Comparison of ENCODE assay signal across 9 cellular contexts in genomic region chr9:38065369-38066075, GRCh38. TPM values are rescaled to one million over a fixed set of nuclear protein-coding genes. Genes with fewer than 3 reads are reported as not detected.
DNase-seq lines count a peak whose midpoint lies in the region; ATAC-seq and TF ChIP-seq lines count a peak whose summit lies in the region.
"Had no signal": no experiment of that assay in that cellular context is flagged by ENCODE, and none has a peak within 500 bp of the region (broad histone marks: within the 10 kb centered on the region; RNA-seq: fewer than 3 reads in every experiment).

No MANE protein-coding gene starts in this region.

- H3K9me3 ChIP-seq in HAP-1: no peaks in the 10 kb centered on the region
- H3K9me3 ChIP-seq in RWPE2 (ENCODE audit: severe bottlenecking): no peaks in the 10 kb centered on the region

- in situ Hi-C loops in HAP-1 (cut with MboI; ENCODE audit: low sequenced_read_pairs): no loop called here

- H3K27me3 ChIP-seq in HAP-1 (ENCODE audit: low read depth): no peaks in the 10 kb centered on the region
- H3K27me3 ChIP-seq in RWPE2 (ENCODE audit: insufficient read depth, poor library complexity, severe bottlenecking): no peaks in the 10 kb centered on the region

- DNase-seq in GM10248 (ENCODE audit: extremely low spot score): peak; percentile 66
- no peak for DNase-seq in HAP-1 (ENCODE audit: low spot score in 2 of 2)
- no peak for DNase-seq in RWPE2 (ENCODE audit: low spot score)
- no peak for DNase-seq in mesothelial cell of epicardium (ENCODE audit: low spot score in 2 of 2, unreplicated experiment in 2 of 2)
- no peak for DNase-seq in activated naive CD4-positive, alpha-beta T cell treated with anti-CD3 and anti-CD28 coated beads, Interleukin-2, amount 50 U/mL, for 72 hours (ENCODE audit: low spot score in 2 of 2)
- no peak for DNase-seq in activated naive CD8-positive, alpha-beta T cell treated with anti-CD3 and anti-CD28 coated beads for 36 hours
- DNase-seq in CD14-positive monocyte (ENCODE audit: low spot score): no peak
- DNase-seq: T-cell had no signal

- TF ChIP-seq CTCF in GM10248 (IDR thresholded peaks at IDR 0.05; ENCODE audit: control extremely low read depth, extremely low read depth, low read depth, missing control alignments) (no peak), RWPE2 (IDR thresholded peaks at IDR 0.05; ENCODE audit: poor library complexity, severe bottlenecking) (no peak), mesothelial cell of epicardium (IDR thresholded peaks at IDR 0.05; ENCODE audit: unreplicated experiment) (no peak), CD14-positive monocyte (IDR thresholded peaks at IDR 0.05) (no peak)

- no peaks in the 10 kb centered on the region for H3K9me3 Mint-ChIP-seq in mesothelial cell of epicardium
- H3K9me3 Mint-ChIP-seq in activated naive CD4-positive, alpha-beta T cell treated with anti-CD3 and anti-CD28 coated beads, Interleukin-2, amount 50 U/mL, for 72 hours: no peaks in the 10 kb centered on the region
- no peaks in the 10 kb centered on the region for H3K9me3 Mint-ChIP-seq in activated naive CD8-positive, alpha-beta T cell treated with anti-CD3 and anti-CD28 coated beads for 36 hours
- H3K9me3 Mint-ChIP-seq in CD14-positive monocyte: peaks cover 0 to 4% (median 2%) of the 10 kb centered on the region in 7 donors
- H3K9me3 Mint-ChIP-seq: T-cell had no signal

- H3K36me3 Mint-ChIP-seq in mesothelial cell of epicardium (no peaks in the 10 kb centered on the region), CD14-positive monocyte (peaks cover 6% of the 10 kb centered on the region in 2 donors)
- H3K36me3 Mint-ChIP-seq in activated naive CD4-positive, alpha-beta T cell treated with anti-CD3 and anti-CD28 coated beads, Interleukin-2, amount 50 U/mL, for 72 hours: no peaks in the 10 kb centered on the region
- H3K36me3 Mint-ChIP-seq in activated naive CD8-positive, alpha-beta T cell treated with anti-CD3 and anti-CD28 coated beads for 36 hours: no peaks in the 10 kb centered on the region
- H3K36me3 Mint-ChIP-seq: T-cell had no signal

- H3K4me3 Mint-ChIP-seq in mesothelial cell of epicardium: peak overlapping the region; percentile 92
- H3K4me3 Mint-ChIP-seq in activated naive CD8-positive, alpha-beta T cell treated with anti-CD3 and anti-CD28 coated beads for 36 hours: no peak overlapping the region
- H3K4me3 Mint-ChIP-seq in CD14-positive monocyte: peak overlapping the region in 1 of 2 donors; percentile 45

- peak overlapping the region; percentile 79 for H3K27ac ChIP-seq in RWPE2 (ENCODE audit: poor library complexity, severe bottlenecking)

- H3K4me1 Mint-ChIP-seq in mesothelial cell of epicardium: peaks cover 65% of the 10 kb centered on the region
- H3K4me1 Mint-ChIP-seq in activated naive CD8-positive, alpha-beta T cell treated with anti-CD3 and anti-CD28 coated beads for 36 hours: peaks cover 22% of the 10 kb centered on the region
- H3K4me1 Mint-ChIP-seq in CD14-positive monocyte: peaks cover 41% of the 10 kb centered on the region

- H3K27ac Mint-ChIP-seq in mesothelial cell of epicardium: peak overlapping the region; percentile 48
- no peak overlapping the region for H3K27ac Mint-ChIP-seq in activated naive CD4-positive, alpha-beta T cell treated with anti-CD3 and anti-CD28 coated beads, Interleukin-2, amount 50 U/mL, for 72 hours
- H3K27ac Mint-ChIP-seq in activated naive CD8-positive, alpha-beta T cell treated with anti-CD3 and anti-CD28 coated beads for 36 hours: no peak overlapping the region
- no peak overlapping the region for H3K27ac Mint-ChIP-seq in CD14-positive monocyte
- H3K27ac Mint-ChIP-seq: T-cell had no signal

- intact Hi-C loops in CD14-positive monocyte (cut with micrococcal nuclease): loop anchor here (5.0 to 10.0 kb wide), 6 partner anchors 51 to 153 kb away; no protein-coding TSS in a partner anchor

- POLR2A ChIA-PET in GM10248 (lab: Yijun Ruan, JAX): no interaction called here

- H3K27me3 Mint-ChIP-seq in mesothelial cell of epicardium (ENCODE audit: low read depth) (no peaks in the 10 kb centered on the region), CD14-positive monocyte (ENCODE audit: low read depth in 3 of 3) (peaks cover 16 to 33% (median 30%) of the 10 kb centered on the region in 3 donors)
- H3K27me3 Mint-ChIP-seq in activated naive CD8-positive, alpha-beta T cell treated with anti-CD3 and anti-CD28 coated beads for 36 hours: peaks cover 12% of the 10 kb centered on the region

- ATAC-seq in RWPE2 (ENCODE audit: low read depth) (no peak), HG02938 (IDR thresholded peaks at IDR 0.05; ENCODE audit: unreplicated experiment) (no peak)
- ATAC-seq in activated naive CD4-positive, alpha-beta T cell treated with anti-CD3 and anti-CD28 coated beads, Interleukin-2, amount 50 U/mL, for 72 hours: no peak
- ATAC-seq: T-cell had no signal

- H3K4me3 ChIP-seq in HAP-1 (peak overlapping the region; percentile 83), RWPE2 (ENCODE audit: severe bottlenecking) (peak overlapping the region; percentile 96)

- peaks cover 27% of the 10 kb centered on the region for H3K4me1 ChIP-seq in HAP-1
- peaks cover 49% of the 10 kb centered on the region for H3K4me1 ChIP-seq in RWPE2 (ENCODE audit: insufficient read depth, poor library complexity, severe bottlenecking)

- H3K36me3 ChIP-seq in HAP-1 (replicated peaks) (no peaks in the 10 kb centered on the region; the same call in none of the 2 replicates), RWPE2 (ENCODE audit: low read depth) (peaks cover 30% of the 10 kb centered on the region)

- CTCF ChIA-PET in GM10248 (lab: Yijun Ruan, JAX): interaction anchor here (1.6 to 1.7 kb wide), 2 partner anchors 22 to 23 kb away, joined by 3 to 11 read pairs; no protein-coding TSS in a partner anchor

RNA-seq across cellular contexts. Expression of gene SHB, which starts 3.5 kb away (rescaled TPM):
- total RNA-seq in mesothelial cell of epicardium: 33.7 to 35.5 TPM (median 35.4 TPM) in 3 replicates
- 1 to 10 TPM in 1 of 2 donors, under 1 TPM in 1; 0.34 to 1.7 TPM for total RNA-seq in activated naive CD4-positive, alpha-beta T cell treated with anti-CD3 and anti-CD28 coated beads, Interleukin-2, amount 50 U/mL, for 72 hours
- total RNA-seq in activated naive CD8-positive, alpha-beta T cell treated with anti-CD3 and anti-CD28 coated beads for 36 hours: 1 to 10 TPM; 1.2 to 1.8 TPM
- polyA plus RNA-seq in CD14-positive monocyte: under 1 TPM; 0.27 to 0.31 TPM

Comparison
In these comparisons a context has a peak if more than half of its experiments do, and no peak if none do; other contexts are left out.
1. RNA of gene SHB, which starts 3.5 kb away (total RNA-seq): 33.7 to 35.5 TPM in mesothelial cell of epicardium; 1.2 to 1.8 TPM in activated naive CD8-positive, alpha-beta T cell treated with anti-CD3 and anti-CD28 coated beads for 36 hours and 0.34 to 1.7 TPM in activated naive CD4-positive, alpha-beta T cell treated with anti-CD3 and anti-CD28 coated beads, Interleukin-2, amount 50 U/mL, for 72 hours; every median in the first group is over 10 times any median in the second.